Comparison of ENCODE assay signal across 1 cellular context in the genomic region with DNA sequence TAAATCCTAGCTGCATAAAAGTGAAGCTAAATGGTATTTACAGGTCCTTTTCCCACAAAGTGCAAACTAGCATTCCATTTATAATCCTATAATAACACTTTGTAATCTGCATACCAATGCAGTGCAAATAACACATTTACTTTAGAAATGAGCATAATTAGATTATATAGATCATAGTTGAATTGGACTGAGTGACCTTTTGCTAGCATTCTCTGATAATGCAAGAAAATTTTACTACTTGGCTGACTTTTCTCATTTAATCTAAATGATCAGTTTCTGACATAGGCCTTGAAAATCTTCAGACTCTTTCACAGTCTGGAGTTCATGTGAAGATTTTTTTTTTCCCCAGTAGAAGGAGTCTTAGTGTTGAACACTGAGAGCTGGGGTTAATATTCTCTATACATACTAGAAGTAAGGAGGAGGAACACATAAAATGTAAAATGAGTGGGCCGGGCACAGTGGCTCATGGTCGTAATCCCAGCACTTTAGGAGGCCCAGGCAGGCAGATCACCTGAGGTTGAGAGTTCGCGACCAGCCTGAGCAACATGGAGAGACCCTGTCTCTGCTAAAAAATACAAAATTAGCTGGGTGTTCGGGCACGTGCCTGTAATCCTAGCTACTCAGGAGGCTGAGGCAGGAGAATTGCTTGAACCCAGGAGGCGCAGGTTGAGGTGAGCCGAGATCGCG.
TF ChIP-seq lines count a peak whose summit lies in the region.

No MANE protein-coding gene starts in this region.

TF ChIP-seq in SK-N-SH treated with all-trans-retinoic acid at 6 μM for 48 hours, 23 proteins besides CTCF, POLR2A, EP300 and RAD21 (continued from another document):
- TF ChIP-seq ARNTL (CRISPR knock-in tag; IDR thresholded peaks at IDR 0.05; ENCODE audit: borderline replicate concordance, low read depth) (no peak), RARB (CRISPR knock-in tag; IDR thresholded peaks at IDR 0.05) (no peak), ZNF8 (CRISPR knock-in tag; IDR thresholded peaks at IDR 0.05) (no peak), CSDC2 (CRISPR knock-in tag; IDR thresholded peaks at IDR 0.05) (no peak), GLIS3 (CRISPR knock-in tag; IDR thresholded peaks at IDR 0.05) (no peak), OSR1 (CRISPR knock-in tag; IDR thresholded peaks at IDR 0.05) (no peak)
- TF ChIP-seq, protein P1, sequence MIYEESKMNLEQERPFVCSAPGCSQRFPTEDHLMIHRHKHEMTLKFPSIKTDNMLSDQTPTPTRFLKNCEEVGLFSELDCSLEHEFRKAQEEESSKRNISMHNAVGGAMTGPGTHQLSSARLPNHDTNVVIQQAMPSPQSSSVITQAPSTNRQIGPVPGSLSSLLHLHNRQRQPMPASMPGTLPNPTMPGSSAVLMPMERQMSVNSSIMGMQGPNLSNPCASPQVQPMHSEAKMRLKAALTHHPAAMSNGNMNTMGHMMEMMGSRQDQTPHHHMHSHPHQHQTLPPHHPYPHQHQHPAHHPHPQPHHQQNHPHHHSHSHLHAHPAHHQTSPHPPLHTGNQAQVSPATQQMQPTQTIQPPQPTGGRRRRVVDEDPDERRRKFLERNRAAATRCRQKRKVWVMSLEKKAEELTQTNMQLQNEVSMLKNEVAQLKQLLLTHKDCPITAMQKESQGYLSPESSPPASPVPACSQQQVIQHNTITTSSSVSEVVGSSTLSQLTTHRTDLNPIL (CRISPR knock-in tag; IDR thresholded peaks at IDR 0.05; ENCODE audit: low read depth): no peak
